Comparison of ENCODE assay signal across 20 cellular contexts in genomic region chr4:55447826-55448225, GRCh38. TPM values are rescaled to one million over a fixed set of nuclear protein-coding genes. Genes with fewer than 3 reads are reported as not detected.
DNase-seq lines count a peak whose midpoint lies in the region; ATAC-seq, FAIRE-seq and TF ChIP-seq lines count a peak whose summit lies in the region.
"Had no signal": no experiment of that assay in that cellular context is flagged by ENCODE, and none has a peak within 500 bp of the region (broad histone marks: within the 10 kb centered on the region; RNA-seq: fewer than 3 reads in every experiment).

No MANE protein-coding gene starts in this region.

- no peak overlapping the region for H3K27ac ChIP-seq in CD8-positive, alpha-beta memory T cell (ENCODE audit: low read depth, low read length)
- no peak overlapping the region for H3K27ac ChIP-seq in K562 (ENCODE audit: extremely low read depth, low read depth, low read length)
- H3K27ac ChIP-seq: body of pancreas, esophagus squamous epithelium, suprapubic skin had no signal

- WGBS in K562 (ENCODE audit: insufficient coverage, low coverage, missing lambda C conversion rate) = 100% methylated on average over 1 of the region's 1 CpG

- TF ChIP-seq POLR2A in K562 (conservative IDR thresholded peaks at IDR 0.05) = no peak

- peaks cover 11 to 13% (median 12%) of the 10 kb centered on the region in 3 donors for H3K4me1 Mint-ChIP-seq in CD8-positive, alpha-beta memory T cell
- H3K4me1 Mint-ChIP-seq in mesothelial cell of epicardium = peaks cover 10% of the 10 kb centered on the region

- H3K79me2 ChIP-seq in K562 (ENCODE audit: control insufficient read depth, insufficient read depth, low read length) = no peaks in the 10 kb centered on the region

- no peak overlapping the region for H2AFZ ChIP-seq in K562 (ENCODE audit: low read depth, low read length)

- no peak overlapping the region for H3K4me3 Mint-ChIP-seq in CD8-positive, alpha-beta memory T cell
- no peak overlapping the region for H3K4me3 Mint-ChIP-seq in mesothelial cell of epicardium
- H3K4me3 Mint-ChIP-seq: T-helper 2 cell treated with Interferon-gamma antibody and Interleukin-4, amounts not matched to agents 5 μg/mL and 100 μg/mL, for 36 hours had no signal

- no peaks in the 10 kb centered on the region for H3K27me3 ChIP-seq in CD8-positive, alpha-beta memory T cell (ENCODE audit: insufficient read depth, low read length, poor library complexity, severe bottlenecking)
- H3K27me3 ChIP-seq in K562 (ENCODE audit: control insufficient read depth in 2 of 2, insufficient read depth in 2 of 2, low read length in 2 of 2) = no peaks in the 10 kb centered on the region
- H3K27me3 ChIP-seq: body of pancreas, esophagus squamous epithelium, suprapubic skin had no signal

- peaks cover 11% of the 10 kb centered on the region for H3K36me3 ChIP-seq in CD8-positive, alpha-beta memory T cell (ENCODE audit: insufficient read depth, low read length)
- peaks cover 72% of the 10 kb centered on the region; the same call in 2 of the 3 replicates for H3K36me3 ChIP-seq in K562 (ENCODE audit: control insufficient read depth, insufficient read depth, low read length)

- no peak for ATAC-seq in K562
- ATAC-seq: body of pancreas, mucosa of descending colon, Right ventricle myocardium inferior had no signal

- H3K9me3 Mint-ChIP-seq in CD8-positive, alpha-beta memory T cell = no peaks in the 10 kb centered on the region
- no peaks in the 10 kb centered on the region for H3K9me3 Mint-ChIP-seq in mesothelial cell of epicardium
- H3K9me3 Mint-ChIP-seq: T-helper 2 cell treated with Interferon-gamma antibody and Interleukin-4, amounts not matched to agents 5 μg/mL and 100 μg/mL, for 36 hours had no signal

- H3K9me3 ChIP-seq in CD8-positive, alpha-beta memory T cell (ENCODE audit: low read length) = no peaks in the 10 kb centered on the region
- no peaks in the 10 kb centered on the region for H3K9me3 ChIP-seq in K562 (replicated peaks; ENCODE audit: control insufficient read depth, insufficient read depth, low read depth, low read length)
- H3K9me3 ChIP-seq: body of pancreas, esophagus squamous epithelium, HAP-1, mucosa of descending colon, suprapubic skin had no signal

- in situ Hi-C loops in K562 (cut with MboI) = no loop called here

- H4K20me1 ChIP-seq in K562 (replicated peaks; ENCODE audit: control insufficient read depth, insufficient read depth, low read length) = no peaks in the 10 kb centered on the region

- no peak overlapping the region for H3K9ac ChIP-seq in K562 (ENCODE audit: insufficient read depth in 1 of 2, low read depth in 2 of 2, low read length in 2 of 2)

- FAIRE-seq in K562 (lab: Jason Lieb, UNC) = no peak
- FAIRE-seq in frontal cortex (lab: Jason Lieb, UNC) = no peak

- H3K36me3 Mint-ChIP-seq in CD8-positive, alpha-beta memory T cell = peaks cover 0 to 59% (median 24%) of the 10 kb centered on the region in 3 donors
- H3K36me3 Mint-ChIP-seq in mesothelial cell of epicardium = peaks cover 24% of the 10 kb centered on the region

- peak overlapping the region in 5 of 8 donors; percentile 11 to 52 (median 42) for H3K27ac Mint-ChIP-seq in CD8-positive, alpha-beta memory T cell
- H3K27ac Mint-ChIP-seq in mesothelial cell of epicardium = peak overlapping the region; percentile 13
- H3K27ac Mint-ChIP-seq: T-helper 2 cell treated with Interferon-gamma antibody and Interleukin-4, amounts not matched to agents 5 μg/mL and 100 μg/mL, for 36 hours had no signal

- POLR2A ChIA-PET in CD8-positive, alpha-beta memory T cell (lab: Charles Lee) = no interaction called here
- POLR2A ChIA-PET in K562 (lab: Yijun Ruan, JAX) = interaction anchor here (1.1 kb wide), 1 partner anchor 31 kb away, joined by 3 read pairs; no protein-coding TSS in a partner anchor

- CTCF ChIA-PET in CD8-positive, alpha-beta memory T cell (lab: Charles Lee) = no interaction called here
- CTCF ChIA-PET in K562 (lab: Yijun Ruan, JAX; ENCODE audit: low intra/inter-chr PET ratio) = no interaction called here

- no TSS peak for BruUV-seq in K562 (replicated peaks; lab: Mats Ljungman, UMichigan)

- intact Hi-C loops in K562 (cut with micrococcal nuclease) = loop anchor here (10.0 kb wide), 1 partner anchor 103 kb away; the partner anchor contains the start of gene SRD5A3

- no peak for TF ChIP-seq CTCF in K562 (IDR thresholded peaks at IDR 0.05 in 2 of 3, conservative IDR thresholded peaks at IDR 0.05 in 1 of 3; ENCODE audit: insufficient read depth in 2 of 3, low read depth in 1 of 3, low read length in 3 of 3)
- no peak for TF ChIP-seq CTCF in mesothelial cell of epicardium (IDR thresholded peaks at IDR 0.05; ENCODE audit: unreplicated experiment)

- TF ChIP-seq RAD21 in K562 (CRISPR knock-in tag; conservative IDR thresholded peaks at IDR 0.05 in 1 of 2, IDR thresholded peaks at IDR 0.05 in 1 of 2) = no peak

- no peak overlapping the region for H3K4me2 ChIP-seq in K562 (ENCODE audit: insufficient read depth, low read length)

- no peak for TF ChIP-seq EP300 in K562 (IDR thresholded peaks at IDR 0.05; ENCODE audit: low read length)

- H3K4me1 ChIP-seq in CD8-positive, alpha-beta memory T cell (ENCODE audit: insufficient read depth, low read length) = peaks cover 4% of the 10 kb centered on the region
- H3K4me1 ChIP-seq in K562 (replicated peaks in 1 of 2; ENCODE audit: control insufficient read depth in 2 of 2, insufficient read depth in 2 of 2, low read length in 2 of 2) = no peaks in the 10 kb centered on the region
- H3K4me1 ChIP-seq: body of pancreas, esophagus squamous epithelium, HAP-1, suprapubic skin had no signal

- no peaks in the 10 kb centered on the region for H3K27me3 Mint-ChIP-seq in CD8-positive, alpha-beta memory T cell
- no peaks in the 10 kb centered on the region for H3K27me3 Mint-ChIP-seq in mesothelial cell of epicardium (ENCODE audit: low read depth)

- DNase-seq in CD8-positive, alpha-beta memory T cell = no peak
- DNase-seq in LHCN-M2 (ENCODE audit: low read depth) = peak; percentile 53
- no peak for DNase-seq in K562 (ENCODE audit: extremely low read depth in 1 of 4, low spot score in 3 of 4)
- DNase-seq in mesothelial cell of epicardium (ENCODE audit: low spot score in 2 of 2, unreplicated experiment in 2 of 2) = no peak
- DNase-seq in putamen (ENCODE audit: low spot score) = no peak
- DNase-seq in NCI-H146 (lab: John Stamatoyannopoulos, UW) = no peak
- DNase-seq in activated CD4-positive, alpha-beta T cell treated with anti-CD3 and anti-CD28 coated beads for 4 hours = no peak
- no peak for DNase-seq in frontal cortex (ENCODE audit: low spot score in 2 of 2)
- DNase-seq: activated naive CD4-positive, alpha-beta T cell; body of pancreas; esophagus squamous epithelium; hypothalamus; mucosa of descending colon; NCI-H2107; occipital lobe; stimulated activated CD4-positive, alpha-beta T cell treated with anti-CD3 and anti-CD28 coated beads, Interleukin-4, amount 100 ng/mL, for 1 hour had no signal

- H3K4me3 ChIP-seq in CD8-positive, alpha-beta memory T cell (ENCODE audit: low read length) = no peak overlapping the region
- no peak overlapping the region for H3K4me3 ChIP-seq in K562
- H3K4me3 ChIP-seq: body of pancreas, esophagus squamous epithelium, HAP-1, mucosa of descending colon, suprapubic skin had no signal

- H3K9me1 ChIP-seq in K562 (ENCODE audit: control insufficient read depth, insufficient read depth, low read length) = no peaks in the 10 kb centered on the region

TF ChIP-seq in K562, 482 proteins besides CTCF, POLR2A, EP300 and RAD21:
- TF ChIP-seq NFIC (IDR thresholded peaks at IDR 0.05) (peak; percentile 65), STAT5B (CRISPR knock-in tag; IDR thresholded peaks at IDR 0.05) (no peak)
TF ChIP-seq in K562: peak in this region for 1.

RNA-seq across cellular contexts. Expression of gene TMEM165, which starts 52.1 kb away (rescaled TPM):
- 10 to 100 TPM; 69.1 to 76.5 TPM for total RNA-seq in CD8-positive, alpha-beta memory T cell
- polyA plus RNA-seq in CD8-positive, alpha-beta memory T cell = 31.1 TPM
- total RNA-seq in LHCN-M2 (2014; rRNA removed) (176 and 184 TPM in 2 replicates), K562 (2014; rRNA removed) (112 and 116 TPM in 2 replicates), K562 (2014; rRNA removed; fragmentation: Illumina TruSeq; extraction: Trizol) (96.6 and 96.8 TPM in 2 replicates), K562 (2015; rRNA removed; fragmentation: Illumina TruSeq; extraction: Trizol) (91.7 and 97.1 TPM in 2 replicates), K562 (2021) (84.6 and 97.5 TPM in 2 replicates), mesothelial cell of epicardium (94.3 to 98.7 TPM (median 96.1 TPM) in 3 replicates), frontal cortex (139 TPM)
- polyA plus RNA-seq in LHCN-M2 (2012) = 54.1 TPM
- total RNA-seq in K562 (2011; cell fraction: chromatin; rRNA removed; ENCODE audit: low replicate concordance) = 347 and 666 TPM in 2 replicates
- 225 and 269 TPM in 2 replicates for total RNA-seq in K562 (2011; cell fraction: nucleolus; rRNA removed)
- 544 and 827 TPM in 2 replicates for total RNA-seq in K562 (2011; cell fraction: nucleoplasm; rRNA removed)
- polyA plus RNA-seq in K562 (2011; rRNA removed) (145 and 174 TPM in 2 replicates), K562 (2014; fragmentation: Illumina TruSeq; extraction: Trizol) (58.7 and 70.6 TPM in 2 replicates), K562 (2014; fragmentation: Nextera tagmentation; extraction: Ambion mirVana) (10 to 100 TPM; 21.3 to 27.5 TPM), K562 (2014; rRNA removed) (105 and 106 TPM in 2 replicates)
- 80.4 and 158 TPM in 2 replicates for polyA plus RNA-seq in K562 (2011; cell fraction: cytosol; rRNA removed)
- polyA plus RNA-seq in K562 (2011; cell fraction: nucleus; rRNA removed) = 179 and 244 TPM in 2 replicates
- polyA plus RNA-seq in K562 (2012) = 54.2 and 62.0 TPM in 2 replicates
- 177 and 204 TPM in 2 replicates for polyA minus RNA-seq in K562 (2011; rRNA and poly(A)+ RNA removed)
- 53.2 and 61.2 TPM in 2 replicates for polyA minus RNA-seq in K562 (2011; cell fraction: cytosol; rRNA and poly(A)+ RNA removed)
- polyA minus RNA-seq in K562 (2011; cell fraction: nucleus; rRNA and poly(A)+ RNA removed) = 110 and 180 TPM in 2 replicates
